In genomic region chr6:57346715-57347114, GRCh38 we compare ENCODE assay signal across 7 cellular contexts. TPM values are rescaled to one million over a fixed set of nuclear protein-coding genes. Genes with fewer than 3 reads are reported as not detected.
DNase-seq lines count a peak whose midpoint lies in the region; ATAC-seq, FAIRE-seq and TF ChIP-seq lines count a peak whose summit lies in the region.
"Not testable (repeated sequence)": the region's sequence is repeated elsewhere in the genome, so short reads cannot be mapped to it uniquely, and the experiment has no call there.

No MANE protein-coding gene starts in this region.

- H4K20me1 ChIP-seq in H1 (replicated peaks in 1 of 2; ENCODE audit: control insufficient read depth in 1 of 2, insufficient read depth in 2 of 2, low read length in 2 of 2): not testable (repeated sequence)

- H2BK120ac ChIP-seq in H1 (replicated peaks; ENCODE audit: low read depth, low read length): not testable (repeated sequence)

- H3K9ac ChIP-seq in H1 (replicated peaks in 1 of 4; ENCODE audit: extremely low read depth in 1 of 4, low read depth in 3 of 4, low read length in 3 of 4): not testable (repeated sequence)

- H3K14ac ChIP-seq in H1 (ENCODE audit: insufficient read length): not testable (repeated sequence)

- H3K23ac ChIP-seq in H1 (ENCODE audit: insufficient read length): not testable (repeated sequence)

- not testable (repeated sequence) for H3K23me2 ChIP-seq in H1 (ENCODE audit: low read depth, low read length)

- H3K18ac ChIP-seq in H1 (ENCODE audit: extremely low read depth, low read length): not testable (repeated sequence)

- H3K9me3 ChIP-seq in HAP-1; H1 (ENCODE audit: insufficient read depth in 2 of 2, low read depth in 1 of 2, low read length in 1 of 2): not testable (repeated sequence)

- peak overlapping the region; percentile 26 for H3K27ac Mint-ChIP-seq in WTC11

- H2AK5ac ChIP-seq in H1 (ENCODE audit: low read depth, low read length): not testable (repeated sequence)

- not testable (repeated sequence) for H3K4me3 Mint-ChIP-seq in WTC11

- DNase-seq in HAP-1 (ENCODE audit: low spot score in 2 of 2) (peak; percentile 41 to 47), KBM-7 (peak; percentile 32), NB4 (ENCODE audit: low read depth) (peak; percentile 38), OCI-M1 (lab: John Stamatoyannopoulos, UW) (peak; percentile 7), fibroblast of the aortic adventitia (ENCODE audit: low read depth) (peak; percentile 9)
- DNase-seq in WTC11 (ENCODE audit: low spot score); H1 (ENCODE audit: low read depth in 1 of 2, low spot score in 2 of 2): not testable (repeated sequence)

- not testable (repeated sequence) for H3K56ac ChIP-seq in H1 (replicated peaks; ENCODE audit: insufficient read length, low read depth, low read length)

- not testable (repeated sequence) for H3K4me2 ChIP-seq in H1 (ENCODE audit: insufficient read depth in 1 of 2, low read depth in 2 of 2, low read length in 2 of 2)

- ATAC-seq in WTC11: not testable (repeated sequence)

- not testable (repeated sequence) for H4K91ac ChIP-seq in H1 (replicated peaks; ENCODE audit: insufficient read length, low read length)

- in situ Hi-C loops in HAP-1 (cut with MboI; ENCODE audit: low sequenced_read_pairs); KBM-7 (cut with MboI; ENCODE audit: low pct_unique_long_range_greater_than_20kb, low sequenced_read_pairs): not testable (repeated sequence)

- not testable (repeated sequence) for H4K8ac ChIP-seq in H1 (ENCODE audit: extremely low read depth, insufficient read depth, low read length)

- not testable (repeated sequence) for TF ChIP-seq EP300 in H1 (IDR thresholded peaks at IDR 0.05; ENCODE audit: borderline replicate concordance in 1 of 2, low read depth in 2 of 2, low read length in 2 of 2)

- not testable (repeated sequence) for H3K27me3 ChIP-seq in HAP-1 (ENCODE audit: low read depth); H1 (replicated peaks in 1 of 4; ENCODE audit: control insufficient read depth in 3 of 4, extremely low read depth in 1 of 4, insufficient read depth in 3 of 4, low read length in 3 of 4)

- H3K36me3 Mint-ChIP-seq in WTC11: not testable (repeated sequence)

- CTCF ChIA-PET in WTC11 (lab: Charles Lee); H1 (lab: Charles Lee; ENCODE audit: partially characterized antibody): not testable (repeated sequence)

- not testable (repeated sequence) for H3K27me3 Mint-ChIP-seq in WTC11 (ENCODE audit: low read depth)

- H2AFZ ChIP-seq in H1 (ENCODE audit: low read length): not testable (repeated sequence)

- not testable (repeated sequence) for TF ChIP-seq CTCF in NB4 (IDR thresholded peaks at IDR 0.05; ENCODE audit: low read depth, low read length); WTC11 (IDR thresholded peaks at IDR 0.05); H1 (IDR thresholded peaks at IDR 0.05; ENCODE audit: control extremely low read depth in 1 of 3, insufficient read depth in 1 of 3, low read depth in 1 of 3, low read length in 3 of 3); fibroblast of the aortic adventitia (IDR thresholded peaks at IDR 0.05; ENCODE audit: insufficient read depth, low read length)

- H3K79me1 ChIP-seq in H1 (ENCODE audit: low read depth, low read length): not testable (repeated sequence)

- H3K36me3 ChIP-seq in HAP-1 (replicated peaks); H1 (ENCODE audit: control insufficient read depth in 2 of 4, insufficient read depth in 4 of 4, low read length in 3 of 4): not testable (repeated sequence)

- TF ChIP-seq POLR2A in NB4 (IDR thresholded peaks at IDR 0.05; ENCODE audit: extremely low read depth, insufficient read length); H1 (IDR thresholded peaks at IDR 0.05; ENCODE audit: control extremely low read depth in 1 of 2, low read depth in 2 of 2, low read length in 2 of 2): not testable (repeated sequence)

- not testable (repeated sequence) for TF ChIP-seq RAD21 in H1 (IDR thresholded peaks at IDR 0.05 in 1 of 2, conservative IDR thresholded peaks at IDR 0.05 in 1 of 2; ENCODE audit: low read depth in 2 of 2, low read length in 2 of 2)

- H3K79me2 ChIP-seq in H1 (ENCODE audit: control insufficient read depth in 1 of 2, insufficient read depth in 2 of 2, low read length in 2 of 2): not testable (repeated sequence)

- not testable (repeated sequence) for H3K9me3 Mint-ChIP-seq in WTC11

- H3K4ac ChIP-seq in H1 (replicated peaks; ENCODE audit: insufficient read length, low read depth, low read length): not testable (repeated sequence)

- WGBS in H1 (ENCODE audit: extremely low coverage in 1 of 2, insufficient coverage in 1 of 2, insufficient read length in 1 of 2, insufficient replicate concordance in 2 of 2, low coverage in 1 of 2, low lambda C conversion rate in 2 of 2, missing lambda C conversion rate in 1 of 2), 2 experiments: 86% methylated on average over 2 of the region's 2 CpGs; no CpG with 5 or more reads in 1 of the 2 experiments

- H3K4me3 ChIP-seq in HAP-1; NB4 (ENCODE audit: low read depth, low read length); H1 (ENCODE audit: extremely low read depth in 1 of 4, insufficient read depth in 2 of 4, low read depth in 3 of 4, low read length in 4 of 4); fibroblast of the aortic adventitia (ENCODE audit: low read depth, low read length): not testable (repeated sequence)

- H3K4me1 ChIP-seq in HAP-1; H1 (replicated peaks in 1 of 4; ENCODE audit: control insufficient read depth in 3 of 4, insufficient read depth in 4 of 4, low read length in 3 of 4): not testable (repeated sequence)

- H2BK5ac ChIP-seq in H1 (ENCODE audit: low read depth, low read length): not testable (repeated sequence)

- POLR2A ChIA-PET in WTC11 (lab: Charles Lee); H1 (lab: Charles Lee; ENCODE audit: partially characterized antibody): not testable (repeated sequence)

- H2BK12ac ChIP-seq in H1 (ENCODE audit: low read depth, low read length): not testable (repeated sequence)

- not testable (repeated sequence) for H2BK20ac ChIP-seq in H1 (ENCODE audit: low read length)

- not testable (repeated sequence) for H4K5ac ChIP-seq in H1 (ENCODE audit: insufficient read length, low read depth, low read length)

- peak; percentile 19 for FAIRE-seq in H1 (lab: Jason Lieb, UNC)

- H3K27ac ChIP-seq in H1 (ENCODE audit: low read depth, low read length): not testable (repeated sequence)

- H2BK15ac ChIP-seq in H1 (ENCODE audit: low read length): not testable (repeated sequence)

- peaks cover 33% of the 10 kb centered on the region for H3K4me1 Mint-ChIP-seq in WTC11

TF ChIP-seq in H1, 55 proteins besides CTCF, POLR2A, EP300 and RAD21:
- peak; percentile 40; the same call in 1 of the 2 replicates for TF ChIP-seq CEBPB (IDR thresholded peaks at IDR 0.05; ENCODE audit: low read depth, low read length)

RNA-seq across cellular contexts. Expression of gene PRIM2, which starts 29.3 kb away (rescaled TPM):
- 38.2 to 42.2 TPM (median 40.9 TPM) in 3 replicates for total RNA-seq in WTC11 (2021)
- 46.8 and 50.0 TPM in 2 replicates for total RNA-seq in H1 (2021; fragmentation: NEBNext Ultra II Directional; extraction: Animal tissue kit (Norgen Biotek cat#: 25700))
- polyA plus RNA-seq in H1 (2011; rRNA removed): 10.3 and 20.8 TPM in 2 replicates
- 18.3 TPM for polyA plus RNA-seq in H1 (2011; cell fraction: cytosol; rRNA removed)
- polyA plus RNA-seq in H1 (2011; cell fraction: nucleus; rRNA removed): 8.1 TPM
- polyA plus RNA-seq in H1 (2012, experiment 1 of 2): 24.5 to 35.9 TPM (median 26.1 TPM) in 4 replicates
- 5.4 TPM for polyA plus RNA-seq in H1 (2012, experiment 2 of 2)
- polyA plus RNA-seq in H1 (2013, experiment 1 of 2): 24.7 TPM
- polyA plus RNA-seq in H1 (2013, experiment 2 of 2): 25.3 TPM
- 50.8 and 61.9 TPM in 2 replicates for polyA minus RNA-seq in H1 (2011; rRNA and poly(A)+ RNA removed)
- polyA minus RNA-seq in H1 (2011; cell fraction: cytosol; rRNA and poly(A)+ RNA removed): 22.0 TPM
- polyA minus RNA-seq in H1 (2011; cell fraction: nucleus; rRNA and poly(A)+ RNA removed): 107 TPM
- 16.4 and 80.2 TPM in 2 replicates for total RNA-seq in fibroblast of the aortic adventitia (ENCODE audit: low replicate concordance)
